Comparison of ENCODE assay signal across 20 cellular contexts in the genomic region with DNA sequence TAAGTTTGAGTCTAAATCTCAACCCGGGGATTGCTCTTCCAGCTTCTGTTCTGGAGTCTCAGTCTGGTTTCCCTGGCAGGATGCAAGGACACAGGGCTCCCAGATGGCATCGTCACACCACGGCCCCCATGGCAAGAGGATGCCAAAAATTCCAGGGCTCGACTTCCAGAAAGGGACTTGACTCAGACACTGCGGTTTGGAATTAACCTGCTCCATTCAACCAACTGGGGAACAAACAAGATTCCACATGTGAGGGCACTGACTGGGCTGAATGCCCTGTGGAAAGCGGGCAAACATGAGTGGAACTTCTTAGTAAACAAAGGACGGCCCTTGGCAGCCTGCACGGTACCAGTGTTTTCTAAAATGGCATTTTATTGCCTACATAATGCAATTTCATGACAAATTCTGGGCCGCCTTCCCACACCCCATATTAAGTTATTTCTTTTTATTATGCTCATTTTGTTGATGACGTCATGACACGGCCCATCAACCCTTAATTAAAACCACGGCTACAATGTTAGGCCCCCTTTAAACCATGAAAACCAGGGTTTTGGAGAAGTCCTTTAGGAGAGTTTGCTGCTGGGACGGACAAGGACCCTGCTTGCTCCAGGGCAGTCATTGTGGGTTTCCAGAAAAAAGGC.
DNase-seq lines count a peak whose midpoint lies in the region; ATAC-seq and TF ChIP-seq lines count a peak whose summit lies in the region.
"Had no signal": no experiment of that assay in that cellular context is flagged by ENCODE, and none has a peak within 500 bp of the region (broad histone marks: within the 10 kb centered on the region; RNA-seq: fewer than 3 reads in every experiment).

No MANE protein-coding gene starts in this region.

- no peak for TF ChIP-seq CTCF in sigmoid colon (IDR thresholded peaks at IDR 0.05)

- no peak overlapping the region for H3K4me3 Mint-ChIP-seq in natural killer cell treated with Interleukin-12 subunit alpha and Interleukin-12 subunit beta and Interleukin-15 and Interleukin-18, amount 100 ng/mL, for 72 hours
- H3K4me3 Mint-ChIP-seq: activated CD8-positive, alpha-beta memory T cell treated with anti-CD3 and anti-CD28 coated beads, Interleukin-2, amount 10 ng/mL, durations not matched to agents 7 days and 5 days; T-helper 2 cell treated with Interferon-gamma antibody and Interleukin-4, amounts not matched to agents 5 μg/mL and 100 μg/mL, for 36 hours had no signal

- peaks cover 4 to 15% of the 10 kb centered on the region in 2 donors for H3K27me3 Mint-ChIP-seq in natural killer cell treated with Interleukin-12 subunit alpha and Interleukin-12 subunit beta and Interleukin-15 and Interleukin-18, amount 100 ng/mL, for 72 hours
- H3K27me3 Mint-ChIP-seq: activated CD8-positive, alpha-beta memory T cell treated with anti-CD3 and anti-CD28 coated beads, Interleukin-2, amount 10 ng/mL, durations not matched to agents 7 days and 5 days had no signal

- no peak for TF ChIP-seq POLR2A in sigmoid colon (IDR thresholded peaks at IDR 0.05)

- intact Hi-C loops in sigmoid colon (cut with DNase I): no loop called here

- no peak overlapping the region for H3K27ac Mint-ChIP-seq in natural killer cell treated with Interleukin-12 subunit alpha and Interleukin-12 subunit beta and Interleukin-15 and Interleukin-18, amount 100 ng/mL, for 72 hours
- H3K27ac Mint-ChIP-seq: activated CD8-positive, alpha-beta memory T cell treated with anti-CD3 and anti-CD28 coated beads, Interleukin-2, amount 10 ng/mL, durations not matched to agents 7 days and 5 days; T-helper 2 cell treated with Interferon-gamma antibody and Interleukin-4, amounts not matched to agents 5 μg/mL and 100 μg/mL, for 36 hours had no signal

- H3K36me3 Mint-ChIP-seq in natural killer cell treated with Interleukin-12 subunit alpha and Interleukin-12 subunit beta and Interleukin-15 and Interleukin-18, amount 100 ng/mL, for 72 hours: no peaks in the 10 kb centered on the region
- H3K36me3 Mint-ChIP-seq: activated CD8-positive, alpha-beta memory T cell treated with anti-CD3 and anti-CD28 coated beads, Interleukin-2, amount 10 ng/mL, durations not matched to agents 7 days and 5 days had no signal

- WGBS in sigmoid colon, 2 donors: 36 to 74% methylated on average over 13 of the region's 13 CpGs

- peaks cover 0 to 38% (median 15%) of the 10 kb centered on the region in 3 donors for H3K27me3 ChIP-seq in sigmoid colon
- H3K27me3 ChIP-seq: BLaER1 treated with 17β-estradiol and CSF1 and Interleukin-3, amounts not matched to agents 10 nM and 100 nM; testis had no signal

- no peaks in the 10 kb centered on the region for H3K36me3 ChIP-seq in sigmoid colon
- H3K36me3 ChIP-seq: BLaER1 treated with 17β-estradiol and CSF1 and Interleukin-3, amounts not matched to agents 10 nM and 100 nM had no signal

- H3K4me1 Mint-ChIP-seq in natural killer cell treated with Interleukin-12 subunit alpha and Interleukin-12 subunit beta and Interleukin-15 and Interleukin-18, amount 100 ng/mL, for 72 hours (ENCODE audit: low read depth in 2 of 2): no peaks in the 10 kb centered on the region
- H3K4me1 Mint-ChIP-seq: activated CD8-positive, alpha-beta memory T cell treated with anti-CD3 and anti-CD28 coated beads, Interleukin-2, amount 10 ng/mL, durations not matched to agents 7 days and 5 days had no signal

- no peak overlapping the region for H3K4me3 ChIP-seq in sigmoid colon
- H3K4me3 ChIP-seq: BLaER1 treated with 17β-estradiol and CSF1 and Interleukin-3, amounts not matched to agents 10 nM and 100 nM; testis had no signal

- DNase-seq in GM04503 (ENCODE audit: low read depth) (peak; percentile 27), T1000 (lab: John Stamatoyannopoulos, UW) (peak; percentile 20), fibroblast of peridontal ligament (ENCODE audit: extremely low read depth) (peak; percentile 11), sigmoid colon (peak; percentile 80), SIG-M5 (lab: John Stamatoyannopoulos, UW) (no peak), SKM-1 (lab: John Stamatoyannopoulos, UW; ENCODE audit: unreplicated experiment) (no peak)
- no peak for DNase-seq in natural killer cell treated with Interleukin-12 subunit alpha and Interleukin-12 subunit beta and Interleukin-15 and Interleukin-18, amount 100 ng/mL, for 72 hours (ENCODE audit: low spot score)
- DNase-seq: activated CD4-positive, alpha-beta T cell treated with anti-CD3 and anti-CD28 coated beads for 1 hour; activated CD8-positive, alpha-beta memory T cell treated with anti-CD3 and anti-CD28 coated beads, Interleukin-2, amount 10 ng/mL, durations not matched to agents 7 days and 5 days; activated effector memory CD4-positive, alpha-beta T cell treated with anti-CD3 and anti-CD28 coated beads, Interleukin-2, amount 50 U/mL, for 16 hours; IMR-90; NCI-H1092; NK-92 treated with Interleukin-12 subunit alpha and Interleukin-12 subunit beta, amount 100 ng/mL, for 24 hours; SHP77; stimulated activated CD4-positive, alpha-beta T cell treated with anti-CD3 and anti-CD28 coated beads, Interleukin-4, amount 100 ng/mL, for 1 hour; testis had no signal

- H3K9me3 Mint-ChIP-seq in natural killer cell treated with Interleukin-12 subunit alpha and Interleukin-12 subunit beta and Interleukin-15 and Interleukin-18, amount 100 ng/mL, for 72 hours: no peaks in the 10 kb centered on the region
- H3K9me3 Mint-ChIP-seq: T-helper 2 cell treated with Interferon-gamma antibody and Interleukin-4, amounts not matched to agents 5 μg/mL and 100 μg/mL, for 36 hours had no signal

- TF ChIP-seq EP300 in sigmoid colon (IDR thresholded peaks at IDR 0.05): no peak

- no peak overlapping the region for H3K27ac ChIP-seq in sigmoid colon
- H3K27ac ChIP-seq: BLaER1 treated with 17β-estradiol and CSF1 and Interleukin-3, amounts not matched to agents 10 nM and 100 nM; testis had no signal

- H3K4me1 ChIP-seq in sigmoid colon: peaks cover 0 to 12% (median 6%) of the 10 kb centered on the region in 4 donors
- H3K4me1 ChIP-seq: testis had no signal

- ATAC-seq in natural killer cell treated with Interleukin-12 subunit alpha and Interleukin-12 subunit beta and Interleukin-15 and Interleukin-18, amount 100 ng/mL, for 72 hours: no peak
- no peak for ATAC-seq in HG02973 (IDR thresholded peaks at IDR 0.05; ENCODE audit: unreplicated experiment)
- ATAC-seq: activated CD8-positive, alpha-beta memory T cell treated with anti-CD3 and anti-CD28 coated beads, Interleukin-2, amount 10 ng/mL, durations not matched to agents 7 days and 5 days; sciatic nerve had no signal

- no peaks in the 10 kb centered on the region for H3K9me3 ChIP-seq in sigmoid colon
- H3K9me3 ChIP-seq: BLaER1 treated with 17β-estradiol and CSF1 and Interleukin-3, amounts not matched to agents 10 nM and 100 nM; testis had no signal

Comparison
In these comparisons a context has a peak if more than half of its experiments do, and no peak if none do; other contexts are left out.
1. DNase-seq: peak in GM04503 (single experiment), T1000 (single experiment), fibroblast of peridontal ligament (single experiment) and sigmoid colon (single experiment); none in natural killer cell treated with Interleukin-12 subunit alpha and Interleukin-12 subunit beta and Interleukin-15 and Interleukin-18, amount 100 ng/mL, for 72 hours (single experiment), SIG-M5 (single experiment) and SKM-1 (single experiment).